ENCODE assay signal across 8 cellular contexts in the genomic region with DNA sequence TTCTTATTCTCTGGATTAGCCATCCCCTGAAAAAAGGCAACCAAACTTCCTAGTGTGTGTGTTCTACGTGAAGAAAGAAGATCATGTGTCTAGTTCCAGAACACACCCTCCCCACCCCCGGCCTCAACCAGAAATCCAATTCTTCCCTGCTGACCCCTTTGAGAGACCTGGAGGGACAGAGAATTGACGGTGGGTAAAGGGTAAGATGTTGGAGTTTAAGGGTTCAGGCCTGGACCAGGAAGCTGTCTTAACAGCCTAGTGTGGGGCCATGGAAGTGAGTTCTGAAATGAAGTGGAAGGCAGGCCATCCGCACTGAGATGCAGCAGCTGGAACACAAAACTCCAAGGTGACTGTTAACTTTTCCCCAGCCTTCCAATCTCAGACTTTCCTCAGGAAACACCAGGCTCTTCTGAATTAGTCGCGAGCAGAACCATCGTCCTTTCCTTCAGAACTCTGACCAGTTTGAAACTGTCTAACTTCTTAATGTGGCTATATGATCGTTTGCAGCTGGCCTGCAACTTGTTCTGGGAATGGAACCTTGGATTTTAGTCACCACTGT. TPM values are rescaled to one million over a fixed set of nuclear protein-coding genes. Genes with fewer than 3 reads are reported as not detected.
DNase-seq lines count a peak whose midpoint lies in the region; ATAC-seq lines count a peak whose summit lies in the region.

No MANE protein-coding gene starts in this region.

- H3K4me3 Mint-ChIP-seq in activated naive CD8-positive, alpha-beta T cell treated with anti-CD3 and anti-CD28 coated beads for 36 hours = peak overlapping the region; percentile 97

- no peak for DNase-seq in activated naive CD8-positive, alpha-beta T cell treated with anti-CD3 and anti-CD28 coated beads for 36 hours
- no peak for DNase-seq in stimulated activated CD8-positive, alpha-beta memory T cell treated with anti-CD3 and anti-CD28 coated beads, Interleukin-4, amount 100 ng/mL, for 48 hours
- DNase-seq in DMS153 treated with DMSO at 0.1 percent for 48 hours (lab: John Stamatoyannopoulos, UW; ENCODE audit: unreplicated experiment) = no peak

- H3K27ac ChIP-seq in HUES64 (ENCODE audit: low read depth, low read length) (peak overlapping the region; percentile 60), stomach smooth muscle (ENCODE audit: low read length) (peak overlapping the region; percentile 87)

- H3K9ac ChIP-seq in HUES64 (ENCODE audit: low read depth, low read length) (peak overlapping the region; percentile 99), stomach smooth muscle (ENCODE audit: low read length in 2 of 2) (peak overlapping the region; percentile 88 to 97)

- no peak for ATAC-seq in HG02884 (IDR thresholded peaks at IDR 0.05; ENCODE audit: unreplicated experiment)
- ATAC-seq in HG02840 (IDR thresholded peaks at IDR 0.05; ENCODE audit: low FRiP score, unreplicated experiment) = no peak

- peaks cover 47% of the 10 kb centered on the region for H3K36me3 Mint-ChIP-seq in activated naive CD8-positive, alpha-beta T cell treated with anti-CD3 and anti-CD28 coated beads for 36 hours

- 72% methylated on average over 6 of the region's 8 CpGs for WGBS in HUES64

- H3K9me3 ChIP-seq in HUES64 (ENCODE audit: insufficient read depth, low read depth, low read length) (no peaks in the 10 kb centered on the region), iPS-18c (ENCODE audit: control insufficient read depth, insufficient read depth, low read length) (no peaks in the 10 kb centered on the region), stomach smooth muscle (ENCODE audit: control insufficient read depth in 2 of 2, low read length in 2 of 2) (no peaks in the 10 kb centered on the region)

- peak overlapping the region; percentile 98 for H3K27ac Mint-ChIP-seq in activated naive CD8-positive, alpha-beta T cell treated with anti-CD3 and anti-CD28 coated beads for 36 hours

- H3K4me1 ChIP-seq in HUES64 (ENCODE audit: insufficient read depth, low read length) (peaks cover 30% of the 10 kb centered on the region), stomach smooth muscle (ENCODE audit: control insufficient read depth, insufficient read depth, low read length) (peaks cover 20% of the 10 kb centered on the region)

- H3K4me1 Mint-ChIP-seq in activated naive CD8-positive, alpha-beta T cell treated with anti-CD3 and anti-CD28 coated beads for 36 hours = peaks cover 48% of the 10 kb centered on the region

- H3K4me3 ChIP-seq in HUES64 (ENCODE audit: low read length) (peak overlapping the region; percentile 91), iPS-18c (ENCODE audit: insufficient read depth, low read depth, low read length) (peak overlapping the region; percentile 72), stomach smooth muscle (ENCODE audit: low read length in 2 of 2) (peak overlapping the region; percentile 72 to 96)

- H3K36me3 ChIP-seq in HUES64 (ENCODE audit: insufficient read depth, low read length) (peaks cover 39% of the 10 kb centered on the region), stomach smooth muscle (ENCODE audit: control insufficient read depth in 2 of 2, insufficient read depth in 2 of 2, low read length in 2 of 2) (peaks cover 27 to 31% of the 10 kb centered on the region in 2 donors)

- no peaks in the 10 kb centered on the region for H3K27me3 Mint-ChIP-seq in activated naive CD8-positive, alpha-beta T cell treated with anti-CD3 and anti-CD28 coated beads for 36 hours

- H3K27me3 ChIP-seq in HUES64 (ENCODE audit: insufficient read depth, low read length) = no peaks in the 10 kb centered on the region
- no peaks in the 10 kb centered on the region for H3K27me3 ChIP-seq in stomach smooth muscle (ENCODE audit: control insufficient read depth in 1 of 2, insufficient read depth in 2 of 2, low read length in 2 of 2)

- H3K9me3 Mint-ChIP-seq in activated naive CD8-positive, alpha-beta T cell treated with anti-CD3 and anti-CD28 coated beads for 36 hours = no peaks in the 10 kb centered on the region

RNA-seq across cellular contexts. Expression of a gene that starts 0.8 kb away (rescaled TPM):
- polyA plus RNA-seq in HUES64 (2013, experiment 1 of 2) = 1,793 TPM
- 1,889 TPM for polyA plus RNA-seq in HUES64 (2013, experiment 2 of 2)
- total RNA-seq in activated naive CD8-positive, alpha-beta T cell treated with anti-CD3 and anti-CD28 coated beads for 36 hours = 1,000 to 10,000 TPM; 3,900 to 3,940 TPM
